1 cellular context compared by ENCODE assay signal in genomic region chr19:50723069-50723468, GRCh38.
TF ChIP-seq lines count a peak whose summit lies in the region.

TSS of gene CLEC11A (plus strand) at chr19:50723364. CDS start at chr19:50723526, 162 bp downstream.

TF ChIP-seq in IMR-90, 13 proteins besides CTCF, POLR2A, EP300 and RAD21 (continued from another document):
- TF ChIP-seq FOS (IDR thresholded peaks at IDR 0.05; ENCODE audit: low read depth, low read length), result no peak
- no peak for TF ChIP-seq CEBPB (IDR thresholded peaks at IDR 0.05; ENCODE audit: low read depth, low read length)
